ENCODE assay signal across 8 cellular contexts in the genomic region with DNA sequence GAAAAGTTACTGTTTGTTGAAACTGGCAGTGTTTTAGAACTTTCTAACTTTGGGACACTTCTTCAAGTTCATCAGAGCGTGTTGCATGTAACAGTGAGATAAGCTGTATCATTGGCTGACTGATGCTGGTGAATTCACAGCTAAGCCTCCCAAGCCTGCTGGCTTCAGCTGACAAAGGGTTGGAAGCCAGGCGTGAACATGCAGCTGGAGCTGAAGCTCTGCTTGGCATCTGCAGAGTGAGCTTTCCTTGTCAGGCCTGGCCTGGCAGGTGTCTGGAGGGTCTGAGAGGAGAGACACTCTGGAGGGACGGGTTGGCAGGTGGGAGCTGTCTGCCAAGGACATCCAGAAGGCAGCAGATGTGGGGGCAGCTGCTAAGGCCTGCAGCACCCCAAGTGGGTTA. TPM values are rescaled to one million over a fixed set of nuclear protein-coding genes. Genes with fewer than 3 reads are reported as not detected.
DNase-seq lines count a peak whose midpoint lies in the region; ATAC-seq and TF ChIP-seq lines count a peak whose summit lies in the region.

No MANE protein-coding gene starts in this region.

- H2AFZ ChIP-seq in OCI-LY1 (ENCODE audit: low read length): no peak overlapping the region

- H3K4me1 ChIP-seq in OCI-LY1 (ENCODE audit: insufficient read depth, low read length, severe bottlenecking): peaks cover 65% of the 10 kb centered on the region
- H3K4me1 ChIP-seq in sigmoid colon: peaks cover 0 to 17% (median 11%) of the 10 kb centered on the region in 4 donors

- H3K36me3 ChIP-seq in OCI-LY1 (ENCODE audit: insufficient read depth, low read length) (peaks cover 7% of the 10 kb centered on the region), sigmoid colon (no peaks in the 10 kb centered on the region)

- no peaks in the 10 kb centered on the region for H3K9me3 ChIP-seq in OCI-LY1 (ENCODE audit: low read length)
- H3K9me3 ChIP-seq in sigmoid colon: no peaks in the 10 kb centered on the region

- no peak for ATAC-seq in GM21360 (IDR thresholded peaks at IDR 0.05; ENCODE audit: unreplicated experiment)
- no peak for ATAC-seq in GM18498 (IDR thresholded peaks at IDR 0.05; ENCODE audit: unreplicated experiment)
- ATAC-seq in GM18519 (IDR thresholded peaks at IDR 0.05; ENCODE audit: low FRiP score, unreplicated experiment): no peak

- peak overlapping the region; percentile 82 for H3K27ac Mint-ChIP-seq in endothelial cell (ENCODE audit: unreplicated experiment)

- H3K4me2 ChIP-seq in OCI-LY1 (ENCODE audit: low read length): peak overlapping the region; percentile 75

- intact Hi-C loops in sigmoid colon (cut with DNase I): no loop called here

- H3K27me3 ChIP-seq in OCI-LY1 (ENCODE audit: insufficient read depth, low read length): no peaks in the 10 kb centered on the region
- peaks cover 0 to 5% (median 4%) of the 10 kb centered on the region in 3 donors for H3K27me3 ChIP-seq in sigmoid colon

- H3K36me3 Mint-ChIP-seq in endothelial cell (ENCODE audit: low read depth, unreplicated experiment): peaks cover 7% of the 10 kb centered on the region

- DNase-seq in NCI-H82 (lab: John Stamatoyannopoulos, UW) (peak; percentile 52), NCI-H82 treated with DMSO at 0.1 percent for 48 hours (lab: John Stamatoyannopoulos, UW; ENCODE audit: unreplicated experiment) (no peak), endothelial cell (ENCODE audit: low spot score) (no peak), sigmoid colon (no peak)

- peak overlapping the region; percentile 64 for H3K9ac ChIP-seq in OCI-LY1 (ENCODE audit: low read length)

- no peaks in the 10 kb centered on the region for H3F3A ChIP-seq in OCI-LY1 (ENCODE audit: insufficient read depth, low read length)

- H3K4me3 Mint-ChIP-seq in endothelial cell (ENCODE audit: unreplicated experiment): peak overlapping the region; percentile 84

- H3K4me3 ChIP-seq in OCI-LY1 (ENCODE audit: low read depth, low read length, poor library complexity, severe bottlenecking): peak overlapping the region; percentile 61
- H3K4me3 ChIP-seq in sigmoid colon: peak overlapping the region in 3 of 4 donors; percentile 20 to 35 (median 28)

- no peak for TF ChIP-seq POLR2A in sigmoid colon (IDR thresholded peaks at IDR 0.05)

- H4K20me1 ChIP-seq in OCI-LY1 (ENCODE audit: insufficient read depth, low read length): no peaks in the 10 kb centered on the region

- H3K79me2 ChIP-seq in OCI-LY1 (ENCODE audit: insufficient read depth, low read length): peaks cover 14% of the 10 kb centered on the region; the same call in 1 of the 2 replicates

- TF ChIP-seq CTCF in OCI-LY1 (IDR thresholded peaks at IDR 0.05; ENCODE audit: low read length) (no peak), endothelial cell (IDR thresholded peaks at IDR 0.05; ENCODE audit: unreplicated experiment) (no peak), sigmoid colon (IDR thresholded peaks at IDR 0.05) (no peak)

- peak overlapping the region; percentile 92 for H3K27ac ChIP-seq in OCI-LY1 (ENCODE audit: low read depth, low read length, poor library complexity, severe bottlenecking)
- peak overlapping the region; percentile 45 to 69 (median 56) for H3K27ac ChIP-seq in sigmoid colon

- no peaks in the 10 kb centered on the region for H3K9me3 Mint-ChIP-seq in endothelial cell (ENCODE audit: unreplicated experiment)

- 40 to 78% methylated on average over 3 of the region's 3 CpGs for WGBS in sigmoid colon, 2 donors

- H3K9me2 ChIP-seq in OCI-LY1 (ENCODE audit: low read depth, low read length): no peaks in the 10 kb centered on the region

- TF ChIP-seq EP300 in sigmoid colon (IDR thresholded peaks at IDR 0.05): no peak

- H3K27me3 Mint-ChIP-seq in endothelial cell (ENCODE audit: unreplicated experiment): peaks cover 5% of the 10 kb centered on the region

- peaks cover 49% of the 10 kb centered on the region for H3K4me1 Mint-ChIP-seq in endothelial cell (ENCODE audit: unreplicated experiment)

RNA-seq across cellular contexts. Expression of gene AMPD3, which starts 1.5 kb away (rescaled TPM):
- total RNA-seq in endothelial cell (ENCODE audit: unreplicated experiment) (23.2 TPM), sigmoid colon (1 to 10 TPM; 4.3 to 6.4 (median 4.8) TPM)
- 1 to 10 TPM; 4.2 to 8.1 (median 5.1) TPM for polyA plus RNA-seq in sigmoid colon
